9 cellular contexts compared by ENCODE assay signal in genomic region chr14:69547701-69548348, GRCh38. TPM values are rescaled to one million over a fixed set of nuclear protein-coding genes. Genes with fewer than 3 reads are reported as not detected.
DNase-seq lines count a peak whose midpoint lies in the region; TF ChIP-seq lines count a peak whose summit lies in the region.
"Had no signal": no experiment of that assay in that cellular context is flagged by ENCODE, and none has a peak within 500 bp of the region (broad histone marks: within the 10 kb centered on the region; RNA-seq: fewer than 3 reads in every experiment).

No MANE protein-coding gene starts in this region.

- no peaks in the 10 kb centered on the region for H3K9me2 ChIP-seq in SU-DHL-6 (replicated peaks; ENCODE audit: insufficient read depth, low read length)

- no peak overlapping the region for H3K4me3 ChIP-seq in SU-DHL-6 (ENCODE audit: insufficient read depth, low read length, poor library complexity, severe bottlenecking)
- H3K4me3 ChIP-seq in esophagus muscularis mucosa: peak overlapping the region in 2 of 4 donors; percentile 18 to 20

- TF ChIP-seq EP300 in esophagus muscularis mucosa (IDR thresholded peaks at IDR 0.05): no peak

- H3K9ac ChIP-seq in SU-DHL-6 (ENCODE audit: low read length): no peak overlapping the region

- no peak overlapping the region for H3K4me3 Mint-ChIP-seq in osteocyte (ENCODE audit: unreplicated experiment)

- H3F3A ChIP-seq in SU-DHL-6 (ENCODE audit: insufficient read depth): no peaks in the 10 kb centered on the region

- H3K4me2 ChIP-seq in SU-DHL-6 (ENCODE audit: low read depth, low read length, poor library complexity, severe bottlenecking): no peak overlapping the region

- no peaks in the 10 kb centered on the region for H3K79me2 ChIP-seq in SU-DHL-6 (ENCODE audit: insufficient read depth, low read length)

- no peaks in the 10 kb centered on the region for H3K36me3 Mint-ChIP-seq in osteocyte (ENCODE audit: unreplicated experiment)

- H3K4me1 Mint-ChIP-seq in osteocyte (ENCODE audit: unreplicated experiment): peaks cover 2% of the 10 kb centered on the region

- peaks cover 4 to 6% (median 5%) of the 10 kb centered on the region in 4 donors for H3K4me1 ChIP-seq in esophagus muscularis mucosa

- H3K9me3 ChIP-seq in SU-DHL-6 (ENCODE audit: insufficient read depth, low read length) (no peaks in the 10 kb centered on the region), esophagus muscularis mucosa (no peaks in the 10 kb centered on the region)

- H3K27ac ChIP-seq in SU-DHL-6 (ENCODE audit: low read depth, low read length) (no peak overlapping the region), esophagus muscularis mucosa (replicated peaks in 1 of 4) (no peak overlapping the region)

- no peak for TF ChIP-seq POLR2A in esophagus muscularis mucosa (IDR thresholded peaks at IDR 0.05; ENCODE audit: low read depth)

- H2AFZ ChIP-seq in SU-DHL-6 (ENCODE audit: low read depth, low read length, severe bottlenecking): no peak overlapping the region

- TF ChIP-seq CTCF in SU-DHL-6 (IDR thresholded peaks at IDR 0.05; ENCODE audit: insufficient read depth, low read length, poor library complexity, severe bottlenecking) (peak; percentile 23), esophagus muscularis mucosa (IDR thresholded peaks at IDR 0.05) (peak in 2 of 3 experiments; percentile 11 to 42), osteocyte (IDR thresholded peaks at IDR 0.05) (peak; percentile 68)

- no peak overlapping the region for H3K27ac Mint-ChIP-seq in osteocyte (ENCODE audit: unreplicated experiment)

- DNase-seq in DMS 273 (lab: John Stamatoyannopoulos, UW; ENCODE audit: unreplicated experiment) (peak; percentile 69), DMS 273 treated with DMSO at 0.1 percent for 48 hours (lab: John Stamatoyannopoulos, UW) (no peak), esophagus muscularis mucosa (ENCODE audit: extremely low spot score) (no peak), osteocyte (ENCODE audit: extremely low spot score, unreplicated experiment) (no peak), H4 (ENCODE audit: low spot score) (no peak), OCI-M2 (lab: John Stamatoyannopoulos, UW; ENCODE audit: unreplicated experiment) (no peak), KBM-7 (no peak)

- H3K36me3 ChIP-seq in SU-DHL-6 (ENCODE audit: low read length) (no peaks in the 10 kb centered on the region), esophagus muscularis mucosa (no peaks in the 10 kb centered on the region)

- in situ Hi-C loops in KBM-7 (cut with MboI; ENCODE audit: low pct_unique_long_range_greater_than_20kb, low sequenced_read_pairs): no loop called here

- H3K9me3 Mint-ChIP-seq in osteocyte (ENCODE audit: unreplicated experiment): no peaks in the 10 kb centered on the region

- H3K27me3 Mint-ChIP-seq in osteocyte (ENCODE audit: unreplicated experiment): peaks cover 35% of the 10 kb centered on the region

- WGBS in esophagus muscularis mucosa: 28% methylated on average over 23 of the region's 46 CpGs

- no peaks in the 10 kb centered on the region for H4K20me1 ChIP-seq in SU-DHL-6 (ENCODE audit: low read depth, low read length)

- intact Hi-C loops in esophagus muscularis mucosa (cut with DNase I): no loop called here

- H3K27me3 ChIP-seq in SU-DHL-6 (ENCODE audit: low read length): no peaks in the 10 kb centered on the region
- peaks cover 0 to 67% (median 16%) of the 10 kb centered on the region in 4 donors for H3K27me3 ChIP-seq in esophagus muscularis mucosa

RNA-seq across cellular contexts. Expression of gene CCDC177, which starts 26.8 kb away (rescaled TPM):
- total RNA-seq in esophagus muscularis mucosa (not detected), osteocyte (not detected in 2 replicates)
- total RNA-seq in H4 (2014; rRNA removed; shearing (Covaris generic)): not detected in 2 replicates
- total RNA-seq: T-helper 2 cell treated with Interferon-gamma antibody and Interleukin-4, amounts not matched to agents 100 ng/mL and 5 ng/mL, for 36 hours had no signal
